ENCODE assay signal across 8 cellular contexts in genomic region chr3:72123908-72124441, GRCh38.
DNase-seq lines count a peak whose midpoint lies in the region; ATAC-seq and TF ChIP-seq lines count a peak whose summit lies in the region.

No MANE protein-coding gene starts in this region.

- H3K27me3 ChIP-seq in PC-9 (ENCODE audit: insufficient read depth, low read depth) = no peaks in the 10 kb centered on the region

- TF ChIP-seq CTCF in PC-9 (conservative IDR thresholded peaks at IDR 0.05) = no peak

- CTCF ChIA-PET in PC-9 (lab: Charles Lee) = no interaction called here

- H2AFZ ChIP-seq in PC-9 = no peak overlapping the region

- no peaks in the 10 kb centered on the region for H3K4me1 ChIP-seq in PC-9 (replicated peaks; ENCODE audit: insufficient read depth)

- no TSS peak for BruUV-seq in PC-9 (replicated peaks; lab: Mats Ljungman, UMichigan)

- intact Hi-C loops in PC-9 (cut with micrococcal nuclease; ENCODE audit: unreplicated experiment) (no loop called here), left ventricle myocardium superior (cut with micrococcal nuclease) (no loop called here)

- H3K27ac ChIP-seq in PC-9 = no peak overlapping the region

- no peak overlapping the region for H3K4me2 ChIP-seq in PC-9

- H3K9me2 ChIP-seq in PC-9 (ENCODE audit: insufficient read depth) = no peaks in the 10 kb centered on the region

- H3K36me3 ChIP-seq in PC-9 (ENCODE audit: low read depth) = no peaks in the 10 kb centered on the region

- no peaks in the 10 kb centered on the region for H4K20me1 ChIP-seq in PC-9 (ENCODE audit: insufficient read depth)

- H3F3A ChIP-seq in PC-9 (ENCODE audit: insufficient read depth, low read depth) = no peaks in the 10 kb centered on the region

- DNase-seq in DMS 273 (lab: John Stamatoyannopoulos, UW; ENCODE audit: unreplicated experiment) = peak; percentile 67
- DNase-seq in PC-9 = peak; percentile 11 to 54
- peak; percentile 52 for DNase-seq in left ventricle myocardium superior
- no peak for DNase-seq in NCI-H2107 (lab: John Stamatoyannopoulos, UW)
- no peak for DNase-seq in SKM-1 (lab: John Stamatoyannopoulos, UW; ENCODE audit: unreplicated experiment)
- DNase-seq in stimulated activated CD4-positive, alpha-beta T cell treated with anti-CD3 and anti-CD28 coated beads, Interleukin-2, amount 100 ng/mL, for 48 hours = no peak

- H3K4me3 ChIP-seq in PC-9 = no peak overlapping the region

- no peaks in the 10 kb centered on the region for H3K9me3 ChIP-seq in PC-9 (ENCODE audit: insufficient read depth, low read depth)

- H3K79me2 ChIP-seq in PC-9 (ENCODE audit: low read depth) = no peaks in the 10 kb centered on the region

- POLR2A ChIA-PET in PC-9 (lab: Charles Lee; ENCODE audit: unreplicated experiment) = no interaction called here

- ATAC-seq in GM21786 (IDR thresholded peaks at IDR 0.05; ENCODE audit: unreplicated experiment) (peak; percentile 54), left ventricle myocardium superior (peak; percentile 94), GM21447 (IDR thresholded peaks at IDR 0.05; ENCODE audit: unreplicated experiment) (no peak)

Comparison
In these comparisons a context has a peak if more than half of its experiments do, and no peak if none do; other contexts are left out.
1. DNase-seq: peak in DMS 273 (single experiment), PC-9 (2 of 2) and left ventricle myocardium superior (single experiment); none in NCI-H2107 (single experiment), SKM-1 (single experiment) and stimulated activated CD4-positive, alpha-beta T cell treated with anti-CD3 and anti-CD28 coated beads, Interleukin-2, amount 100 ng/mL, for 48 hours (0 of 2).